In the genomic region with DNA sequence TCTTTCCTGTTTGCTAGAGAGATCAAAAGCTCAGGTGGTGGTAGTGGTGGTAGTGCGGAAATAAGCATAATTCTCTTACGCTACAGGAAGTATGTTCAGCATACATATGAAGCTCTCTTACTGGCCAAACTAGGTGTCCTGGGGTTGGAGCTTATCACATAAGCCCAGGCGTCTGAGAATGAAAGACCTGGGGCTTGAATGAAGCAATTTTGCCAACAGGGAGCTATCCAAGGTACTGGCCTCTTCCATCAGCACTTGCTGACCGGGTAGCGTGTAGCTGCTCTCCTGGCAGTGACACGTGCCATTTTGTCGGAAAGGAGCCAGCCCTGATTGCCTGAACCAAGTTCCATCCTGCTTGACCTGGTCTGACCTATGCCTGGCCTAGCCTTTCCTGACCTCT, we compare ENCODE assay signal across 8 cellular contexts.
DNase-seq lines count a peak whose midpoint lies in the region; ATAC-seq and TF ChIP-seq lines count a peak whose summit lies in the region.

No MANE protein-coding gene starts in this region.

- POLR2A ChIA-PET in activated CD4-positive, alpha-beta memory T cell treated with anti-CD3 and anti-CD28 coated beads for 36 hours (lab: Charles Lee) = no interaction called here

- no peaks in the 10 kb centered on the region for H3K9me3 Mint-ChIP-seq in activated CD4-positive, alpha-beta memory T cell treated with anti-CD3 and anti-CD28 coated beads for 36 hours

- H3K4me3 Mint-ChIP-seq in activated CD4-positive, alpha-beta memory T cell treated with anti-CD3 and anti-CD28 coated beads for 36 hours = no peak overlapping the region

- no peak overlapping the region for H3K27ac ChIP-seq in tibial artery

- H3K4me1 ChIP-seq in tibial artery = no peaks in the 10 kb centered on the region

- H3K4me1 Mint-ChIP-seq in activated CD4-positive, alpha-beta memory T cell treated with anti-CD3 and anti-CD28 coated beads for 36 hours (ENCODE audit: low read depth) = peaks cover 9% of the 10 kb centered on the region

- H3K36me3 Mint-ChIP-seq in activated CD4-positive, alpha-beta memory T cell treated with anti-CD3 and anti-CD28 coated beads for 36 hours = no peaks in the 10 kb centered on the region

- DNase-seq in AG08395 (ENCODE audit: low spot score) (peak; percentile 62), HPDE6-E6E7 (ENCODE audit: extremely low spot score) (peak; percentile 32), iris pigment epithelial cell (ENCODE audit: low read depth) (peak; percentile 71), tibial artery (no peak), DMS114 treated with DMSO at 0.1 percent for 48 hours (lab: John Stamatoyannopoulos, UW; ENCODE audit: unreplicated experiment) (no peak)
- peak; percentile 28 for DNase-seq in activated CD4-positive, alpha-beta memory T cell treated with anti-CD3 and anti-CD28 coated beads for 36 hours

- no peaks in the 10 kb centered on the region for H3K9me3 ChIP-seq in tibial artery

- peaks cover 10% of the 10 kb centered on the region for H3K27me3 Mint-ChIP-seq in activated CD4-positive, alpha-beta memory T cell treated with anti-CD3 and anti-CD28 coated beads for 36 hours

- TF ChIP-seq CTCF in tibial artery (IDR thresholded peaks at IDR 0.05) = no peak

- H3K27ac Mint-ChIP-seq in activated CD4-positive, alpha-beta memory T cell treated with anti-CD3 and anti-CD28 coated beads for 36 hours = no peak overlapping the region

- H3K27me3 ChIP-seq in tibial artery = peaks cover 0 to 2% of the 10 kb centered on the region in 2 donors

- ATAC-seq in HG03439 (IDR thresholded peaks at IDR 0.05; ENCODE audit: unreplicated experiment) (no peak), GM18517 (IDR thresholded peaks at IDR 0.05; ENCODE audit: unreplicated experiment) (no peak)

- no peak overlapping the region for H3K4me3 ChIP-seq in tibial artery

- CTCF ChIA-PET in activated CD4-positive, alpha-beta memory T cell treated with anti-CD3 and anti-CD28 coated beads for 36 hours (lab: Charles Lee) = interaction anchor here (1.0 to 2.0 kb wide), 2 partner anchors 10 to 14 kb away, joined by 3 to 12 read pairs; no protein-coding TSS in a partner anchor

- no peaks in the 10 kb centered on the region for H3K36me3 ChIP-seq in tibial artery

- intact Hi-C loops in activated CD4-positive, alpha-beta memory T cell treated with anti-CD3 and anti-CD28 coated beads for 36 hours (cut with micrococcal nuclease) = no loop called here
- intact Hi-C loops in tibial artery (cut with DNase I; ENCODE audit: low total_unique reads) = no loop called here

Comparison
In these comparisons a context has a peak if more than half of its experiments do, and no peak if none do; other contexts are left out.
1. DNase-seq: peak in AG08395 (single experiment), HPDE6-E6E7 (single experiment), activated CD4-positive, alpha-beta memory T cell treated with anti-CD3 and anti-CD28 coated beads for 36 hours (single experiment) and iris pigment epithelial cell (single experiment); none in tibial artery (0 of 2) and DMS114 treated with DMSO at 0.1 percent for 48 hours (single experiment).